Comparison of ENCODE assay signal across 1 cellular context in the genomic region with DNA sequence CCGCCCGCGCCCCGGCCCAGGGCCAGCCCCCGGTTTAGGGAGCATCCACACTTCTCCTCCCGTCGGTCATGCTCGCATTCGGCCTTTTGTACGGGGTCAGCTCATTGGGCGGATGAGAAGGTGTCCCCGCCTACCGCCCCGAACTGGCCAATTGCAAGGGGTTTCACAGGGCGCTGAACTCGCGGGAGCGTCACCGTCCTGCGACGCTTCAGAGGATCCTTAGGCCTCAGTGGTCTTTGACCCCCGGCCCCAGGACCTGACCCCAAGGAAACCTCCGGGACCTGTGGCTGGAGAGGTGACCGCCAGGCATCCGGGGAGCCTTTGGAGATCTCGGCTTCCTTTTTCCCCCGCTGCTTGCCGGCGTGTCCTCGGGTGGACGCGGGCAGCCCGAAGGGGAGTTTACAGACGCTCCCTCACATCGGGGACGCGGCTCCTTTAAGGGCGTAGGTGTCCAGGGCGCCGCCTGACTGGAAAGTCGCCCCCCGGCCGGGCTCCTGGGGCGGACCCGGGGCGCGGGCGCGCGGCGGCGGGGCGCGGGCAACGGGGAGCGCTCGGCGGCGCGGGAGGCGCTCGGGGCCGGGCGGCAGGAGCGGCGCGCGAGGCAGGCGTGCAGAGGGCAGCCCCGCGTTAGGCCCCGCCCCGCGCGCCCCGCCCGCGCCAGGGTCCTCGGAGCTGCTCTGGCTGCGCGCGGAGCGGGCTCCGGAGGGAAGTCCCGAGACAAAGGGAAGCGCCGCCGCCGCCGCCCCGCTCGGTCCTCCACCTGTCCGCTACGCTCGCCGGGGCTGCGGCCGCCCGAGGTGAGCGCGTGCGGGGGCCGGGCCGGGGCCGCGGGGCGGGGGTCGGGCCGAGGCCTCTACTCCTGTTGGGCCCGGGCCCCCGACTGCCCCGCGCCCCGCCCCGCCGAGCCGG.
TF ChIP-seq lines count a peak whose summit lies in the region.

A gene (plus strand): TSS at position 660 of the 909 bp plus-strand sequence. CDS start 4,395 bp downstream, outside the sequence.

TF ChIP-seq in HCT116, 20 proteins besides CTCF, POLR2A, EP300 and RAD21 (continued from another document):
- TF ChIP-seq, protein P1, sequence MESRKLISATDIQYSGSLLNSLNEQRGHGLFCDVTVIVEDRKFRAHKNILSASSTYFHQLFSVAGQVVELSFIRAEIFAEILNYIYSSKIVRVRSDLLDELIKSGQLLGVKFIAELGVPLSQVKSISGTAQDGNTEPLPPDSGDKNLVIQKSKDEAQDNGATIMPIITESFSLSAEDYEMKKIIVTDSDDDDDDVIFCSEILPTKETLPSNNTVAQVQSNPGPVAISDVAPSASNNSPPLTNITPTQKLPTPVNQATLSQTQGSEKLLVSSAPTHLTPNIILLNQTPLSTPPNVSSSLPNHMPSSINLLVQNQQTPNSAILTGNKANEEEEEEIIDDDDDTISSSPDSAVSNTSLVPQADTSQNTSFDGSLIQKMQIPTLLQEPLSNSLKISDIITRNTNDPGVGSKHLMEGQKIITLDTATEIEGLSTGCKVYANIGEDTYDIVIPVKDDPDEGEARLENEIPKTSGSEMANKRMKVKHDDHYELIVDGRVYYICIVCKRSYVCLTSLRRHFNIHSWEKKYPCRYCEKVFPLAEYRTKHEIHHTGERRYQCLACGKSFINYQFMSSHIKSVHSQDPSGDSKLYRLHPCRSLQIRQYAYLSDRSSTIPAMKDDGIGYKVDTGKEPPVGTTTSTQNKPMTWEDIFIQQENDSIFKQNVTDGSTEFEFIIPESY (IDR thresholded peaks at IDR 0.05; ENCODE audit: extremely low read depth, insufficient replicate concordance, low read length): no peak
- no peak for TF ChIP-seq FOSL1 (IDR thresholded peaks at IDR 0.05; ENCODE audit: low read depth)
- TF ChIP-seq TCF7L2 (IDR thresholded peaks at IDR 0.05; ENCODE audit: borderline replicate concordance, extremely low read depth, insufficient read depth, insufficient read length): peak; percentile 73
- no peak for TF ChIP-seq CEBPB (IDR thresholded peaks at IDR 0.05; ENCODE audit: low read depth)
- TF ChIP-seq EZH2 (IDR thresholded peaks at IDR 0.05): no peak
- no peak for TF ChIP-seq CBX3 (IDR thresholded peaks at IDR 0.05; ENCODE audit: low read depth)
- TF ChIP-seq POLR2AphosphoS5 (IDR thresholded peaks at IDR 0.05; ENCODE audit: low read depth, low read length): peak; percentile 66
